ENCODE assay signal across 8 cellular contexts in genomic region chr7:102464577-102465280, GRCh38. TPM values are rescaled to one million over a fixed set of nuclear protein-coding genes. Genes with fewer than 3 reads are reported as not detected.
DNase-seq lines count a peak whose midpoint lies in the region; ATAC-seq and TF ChIP-seq lines count a peak whose summit lies in the region.

A gene with protein sequence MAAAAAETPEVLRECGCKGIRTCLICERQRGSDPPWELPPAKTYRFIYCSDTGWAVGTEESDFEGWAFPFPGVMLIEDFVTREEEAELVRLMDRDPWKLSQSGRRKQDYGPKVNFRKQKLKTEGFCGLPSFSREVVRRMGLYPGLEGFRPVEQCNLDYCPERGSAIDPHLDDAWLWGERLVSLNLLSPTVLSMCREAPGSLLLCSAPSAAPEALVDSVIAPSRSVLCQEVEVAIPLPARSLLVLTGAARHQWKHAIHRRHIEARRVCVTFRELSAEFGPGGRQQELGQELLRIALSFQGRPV (minus strand): TSS chr7:102464863. CDS start chr7:102464836, 27 bp downstream.
TSS of gene LRWD1 (plus strand) at chr7:102464984. CDS start at chr7:102465081, 97 bp downstream.

- POLR2A ChIA-PET in naive thymus-derived CD8-positive, alpha-beta T cell (lab: Charles Lee) = interaction anchor here (0.6 to 2.7 kb wide), 10 partner anchors 7 to 60 kb away, joined by 3 to 18 read pairs (median 4); no protein-coding TSS in a partner anchor

- peak within 1 kb of the TSS; percentile 83 to 95 (median 88) for H3K4me3 Mint-ChIP-seq in naive thymus-derived CD8-positive, alpha-beta T cell
- peak within 1 kb of the TSS; percentile 93 to 94 for H3K4me3 Mint-ChIP-seq in stimulated activated naive B cell treated with anti-CD40 and anti-IgM and Interleukin-4, amounts not matched to agents 10 μg/mL and 1 μg/mL and 100 μg/mL, for 72 hours

- H4K20me1 ChIP-seq in DOHH2 (ENCODE audit: control insufficient read depth, insufficient read depth, low read depth, low read length) = 0 out of 2 replicates have a peak, but pooled peaks cover 10% of the 10 kb centered on the region
- peaks cover 3% of the 10 kb centered on the region; the same call in 1 of the 2 replicates for H4K20me1 ChIP-seq in Karpas-422 (ENCODE audit: insufficient read depth, low read depth, low read length)
- H4K20me1 ChIP-seq in fibroblast of lung (ENCODE audit: control insufficient read depth, extremely low read depth, insufficient read depth, low read length) = no peaks in the 10 kb centered on the region

- H3K4me2 ChIP-seq in DOHH2 (ENCODE audit: low read length) (peak within 1 kb of the TSS; percentile 86), Karpas-422 (ENCODE audit: low read depth, low read length, poor library complexity, severe bottlenecking) (peak within 1 kb of the TSS; percentile 99), fibroblast of lung (ENCODE audit: extremely low read depth, insufficient read depth, low read length) (peak within 1 kb of the TSS; percentile 100)

- H3K4me1 ChIP-seq in DOHH2 (ENCODE audit: control insufficient read depth, low read length) = peaks cover 26% of the 10 kb centered on the region
- H3K4me1 ChIP-seq in Karpas-422 (ENCODE audit: low read length) = peaks cover 26% of the 10 kb centered on the region
- H3K4me1 ChIP-seq in fibroblast of lung (ENCODE audit: control insufficient read depth, extremely low read depth, insufficient read depth, low read length) = peaks cover 9% of the 10 kb centered on the region

- H3K27ac ChIP-seq in DOHH2 (ENCODE audit: low read depth, low read length) (peak within 1 kb of the TSS; percentile 58), Karpas-422 (ENCODE audit: low read length) (peak within 1 kb of the TSS; percentile 41; the same call in 1 of the 2 replicates), fibroblast of lung (ENCODE audit: insufficient read depth, low read length) (peak within 1 kb of the TSS; percentile 72)

- H3K36me3 Mint-ChIP-seq in naive thymus-derived CD8-positive, alpha-beta T cell = peaks cover 0 to 11% (median 0%) of the 10 kb centered on the region in 3 donors
- peaks cover 16 to 24% of the 10 kb centered on the region in 2 donors for H3K36me3 Mint-ChIP-seq in stimulated activated naive B cell treated with anti-CD40 and anti-IgM and Interleukin-4, amounts not matched to agents 10 μg/mL and 1 μg/mL and 100 μg/mL, for 72 hours

- peak within 1 kb of the TSS; percentile 80 to 94 (median 85) for H3K27ac Mint-ChIP-seq in naive thymus-derived CD8-positive, alpha-beta T cell
- H3K27ac Mint-ChIP-seq in stimulated activated naive B cell treated with anti-CD40 and anti-IgM and Interleukin-4, amounts not matched to agents 10 μg/mL and 1 μg/mL and 100 μg/mL, for 72 hours = peak within 1 kb of the TSS; percentile 91

- no peaks in the 10 kb centered on the region for H3K27me3 ChIP-seq in DOHH2 (ENCODE audit: control insufficient read depth, low read length)
- no peaks in the 10 kb centered on the region for H3K27me3 ChIP-seq in Karpas-422 (ENCODE audit: low read length)
- no peaks in the 10 kb centered on the region for H3K27me3 ChIP-seq in fibroblast of lung (ENCODE audit: control insufficient read depth, insufficient read depth, low read length)

- H3K9me3 ChIP-seq in DOHH2 (ENCODE audit: control insufficient read depth, insufficient read depth, low read length) (no peaks in the 10 kb centered on the region), Karpas-422 (ENCODE audit: low read length) (no peaks in the 10 kb centered on the region), fibroblast of lung (ENCODE audit: control insufficient read depth, insufficient read depth, low read depth, low read length) (no peaks in the 10 kb centered on the region)

- H3K79me2 ChIP-seq in DOHH2 (ENCODE audit: control insufficient read depth, low read length) = peaks cover 37% of the 10 kb centered on the region
- peaks cover 26% of the 10 kb centered on the region for H3K79me2 ChIP-seq in Karpas-422 (ENCODE audit: low read length)
- peaks cover 17% of the 10 kb centered on the region for H3K79me2 ChIP-seq in fibroblast of lung (ENCODE audit: control insufficient read depth, insufficient read depth, low read length)

- H2AFZ ChIP-seq in Karpas-422 (ENCODE audit: low read length) (peak within 1 kb of the TSS; percentile 99), fibroblast of lung (ENCODE audit: low read length) (peak within 1 kb of the TSS; percentile 86)

- DNase-seq in Karpas-422 (peak; percentile 97), RKO (ENCODE audit: low spot score) (peak; percentile 97), activated T-helper 1 cell treated with Interleukin-2 at 50 U/mL for 16 hours (ENCODE audit: low read depth) (peak; percentile 94), fibroblast of lung (ENCODE audit: low read depth in 2 of 2) (peak; percentile 84 to 87)
- peak; percentile 86 to 96 (median 92) for DNase-seq in naive thymus-derived CD8-positive, alpha-beta T cell
- DNase-seq in stimulated activated naive B cell treated with anti-CD40 and anti-IgM and Interleukin-4, amounts not matched to agents 10 μg/mL and 1 μg/mL and 100 μg/mL, for 72 hours = peak; percentile 93

- peaks cover 4% of the 10 kb centered on the region; the same call in 1 of the 2 replicates for H3F3A ChIP-seq in DOHH2 (ENCODE audit: control insufficient read depth, insufficient read depth)

- peak; percentile 20 for TF ChIP-seq CTCF in DOHH2 (IDR thresholded peaks at IDR 0.05; ENCODE audit: low read depth, low read length, poor library complexity, severe bottlenecking)
- peak in 1 of 2 donors; percentile 1 for TF ChIP-seq CTCF in fibroblast of lung (conservative IDR thresholded peaks at IDR 0.05 in 1 of 2, IDR thresholded peaks at IDR 0.05 in 1 of 2; ENCODE audit: low read depth in 1 of 2, low read length in 2 of 2)

- H3K9me2 ChIP-seq in DOHH2 (replicated peaks; ENCODE audit: control insufficient read depth, low read length) (no peaks in the 10 kb centered on the region), Karpas-422 (replicated peaks; ENCODE audit: insufficient read depth, low read length) (no peaks in the 10 kb centered on the region)

- H3K36me3 ChIP-seq in DOHH2 (ENCODE audit: control insufficient read depth, low read length) = peaks cover 34% of the 10 kb centered on the region
- no peaks in the 10 kb centered on the region for H3K36me3 ChIP-seq in Karpas-422 (ENCODE audit: insufficient read depth, low read length)
- H3K36me3 ChIP-seq in fibroblast of lung (ENCODE audit: control insufficient read depth, insufficient read depth, low read length) = peaks cover 2% of the 10 kb centered on the region

- peak within 1 kb of the TSS; percentile 94 for H3K4me3 ChIP-seq in DOHH2 (ENCODE audit: low read length)
- H3K4me3 ChIP-seq in Karpas-422 (ENCODE audit: low read length) = peak within 1 kb of the TSS; percentile 100
- peak within 1 kb of the TSS; percentile 74 to 98 (median 86) for H3K4me3 ChIP-seq in fibroblast of lung (replicated peaks in 1 of 4; ENCODE audit: control extremely low read depth in 1 of 4, insufficient read depth in 1 of 4, low read depth in 3 of 4, low read length in 4 of 4)

- H3K9ac ChIP-seq in Karpas-422 (ENCODE audit: low read length) (peak within 1 kb of the TSS; percentile 97), fibroblast of lung (ENCODE audit: insufficient read depth, low read length) (peak within 1 kb of the TSS; percentile 87)

- no peaks in the 10 kb centered on the region for H3K27me3 Mint-ChIP-seq in naive thymus-derived CD8-positive, alpha-beta T cell
- no peaks in the 10 kb centered on the region for H3K27me3 Mint-ChIP-seq in stimulated activated naive B cell treated with anti-CD40 and anti-IgM and Interleukin-4, amounts not matched to agents 10 μg/mL and 1 μg/mL and 100 μg/mL, for 72 hours

- no peaks in the 10 kb centered on the region for H3K9me3 Mint-ChIP-seq in naive thymus-derived CD8-positive, alpha-beta T cell
- H3K9me3 Mint-ChIP-seq in stimulated activated naive B cell treated with anti-CD40 and anti-IgM and Interleukin-4, amounts not matched to agents 10 μg/mL and 1 μg/mL and 100 μg/mL, for 72 hours = no peaks in the 10 kb centered on the region

- peak; percentile 91 for ATAC-seq in GM21825 (IDR thresholded peaks at IDR 0.05; ENCODE audit: unreplicated experiment)
- peak; percentile 95 to 96 for ATAC-seq in naive thymus-derived CD8-positive, alpha-beta T cell
- peak; percentile 96 to 97 for ATAC-seq in stimulated activated naive B cell treated with anti-CD40 and anti-IgM and Interleukin-4, amounts not matched to agents 10 μg/mL and 1 μg/mL and 100 μg/mL, for 72 hours (replicated peaks)

- H3K4me1 Mint-ChIP-seq in naive thymus-derived CD8-positive, alpha-beta T cell = peaks cover 12 to 47% (median 35%) of the 10 kb centered on the region in 4 donors
- peaks cover 34 to 53% of the 10 kb centered on the region in 2 donors for H3K4me1 Mint-ChIP-seq in stimulated activated naive B cell treated with anti-CD40 and anti-IgM and Interleukin-4, amounts not matched to agents 10 μg/mL and 1 μg/mL and 100 μg/mL, for 72 hours

RNA-seq across cellular contexts. Expression of the first gene that starts in this region (rescaled TPM):
- total RNA-seq in Karpas-422 (2014; rRNA removed; shearing (Covaris generic); ENCODE audit: low replicate concordance) = 3.7 and 11.9 TPM in 2 replicates
- total RNA-seq in fibroblast of lung = 11.6 and 13.2 TPM in 2 replicates
- polyA plus RNA-seq in fibroblast of lung = 3.7 and 4.3 TPM in 2 replicates
- polyA plus RNA-seq in fibroblast of lung (2012) = 6.8 and 9.4 TPM in 2 replicates
- polyA minus RNA-seq in fibroblast of lung (ENCODE audit: low replicate concordance) = 3.7 and 9.0 TPM in 2 replicates
- 10 to 100 TPM in 1 of 2 experiments, 1 to 10 TPM in 1; 9.9 to 12.9 TPM for total RNA-seq in naive thymus-derived CD8-positive, alpha-beta T cell
- 10 to 100 TPM; 14.8 to 17.3 (median 16.4) TPM for polyA plus RNA-seq in naive thymus-derived CD8-positive, alpha-beta T cell

RNA-seq across cellular contexts. Expression of gene LRWD1, which starts in this region (rescaled TPM):
- total RNA-seq in Karpas-422 (2014; rRNA removed; shearing (Covaris generic); ENCODE audit: low replicate concordance) = 15.2 and 24.9 TPM in 2 replicates
- 14.5 and 18.7 TPM in 2 replicates for total RNA-seq in fibroblast of lung
- 7.4 and 12.1 TPM in 2 replicates for polyA plus RNA-seq in fibroblast of lung
- polyA plus RNA-seq in fibroblast of lung (2012) = 10.0 and 16.9 TPM in 2 replicates
- polyA minus RNA-seq in fibroblast of lung (ENCODE audit: low replicate concordance) = 12.9 and 18.0 TPM in 2 replicates
- 10 to 100 TPM; 21.6 to 23.6 TPM for total RNA-seq in naive thymus-derived CD8-positive, alpha-beta T cell
- polyA plus RNA-seq in naive thymus-derived CD8-positive, alpha-beta T cell = 10 to 100 TPM in 2 of 3 donors, 1 to 10 TPM in 1; 7.2 to 14.5 (median 11.4) TPM

Comparison
In these comparisons a context has a peak if more than half of its experiments do, and no peak if none do; other contexts are left out.
1. Peak in every context shown above with its lines: DNase-seq, ATAC-seq, H3K4me3 ChIP-seq and H3K27ac ChIP-seq.